In the genomic region with DNA sequence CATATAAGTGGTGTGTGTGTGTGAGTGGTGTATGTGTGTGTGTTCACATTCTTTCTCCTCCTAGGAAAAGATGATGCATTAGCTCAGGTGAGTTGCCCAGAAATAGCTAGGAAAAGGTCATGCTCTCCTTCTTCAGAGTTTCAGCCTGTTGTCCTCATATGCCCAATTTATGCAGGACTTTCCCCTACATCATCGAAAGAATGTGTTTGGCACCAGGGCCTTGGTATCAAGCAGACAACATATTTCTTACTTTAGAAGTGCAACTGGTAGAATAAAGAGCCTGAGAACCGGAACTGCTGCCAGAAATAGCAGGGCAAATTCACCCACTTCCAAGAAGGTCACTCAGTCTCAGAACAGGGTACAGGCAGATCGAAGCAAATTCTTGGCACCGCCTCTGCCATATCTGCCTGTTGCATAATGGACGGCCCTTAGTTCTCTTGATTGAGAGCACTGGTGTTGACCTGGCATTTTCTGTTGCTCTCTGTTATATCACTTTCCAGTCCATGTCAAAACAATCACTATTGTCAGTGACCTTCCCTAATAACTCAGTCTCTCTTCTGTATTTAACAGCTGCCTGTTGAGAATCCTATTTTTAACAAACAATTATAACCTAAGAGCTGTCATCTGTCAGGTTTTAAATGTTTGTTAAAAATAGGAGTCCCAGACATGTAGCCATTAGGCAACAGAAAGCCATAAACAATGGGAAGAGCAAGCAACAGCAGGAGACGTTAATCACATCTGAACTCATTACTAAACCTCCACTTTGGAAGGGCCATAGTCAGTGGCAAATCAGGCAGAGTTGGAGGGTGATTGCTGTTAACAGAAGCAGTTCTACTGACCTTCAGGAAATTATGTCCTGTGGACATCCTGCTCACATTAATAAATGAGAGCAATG, we compare ENCODE assay signal across 28 cellular contexts. TPM values are rescaled to one million over a fixed set of nuclear protein-coding genes. Genes with fewer than 3 reads are reported as not detected.
DNase-seq lines count a peak whose midpoint lies in the region; ATAC-seq and TF ChIP-seq lines count a peak whose summit lies in the region.
"Had no signal": no experiment of that assay in that cellular context is flagged by ENCODE, and none has a peak within 500 bp of the region (broad histone marks: within the 10 kb centered on the region; RNA-seq: fewer than 3 reads in every experiment).

No MANE protein-coding gene starts in this region.

- H3K27me3 ChIP-seq in left lung (no peaks in the 10 kb centered on the region), gastrocnemius medialis (no peaks in the 10 kb centered on the region)
- H3K27me3 ChIP-seq: SJSA1 had no signal

- H3K27me3 Mint-ChIP-seq in natural killer cell (ENCODE audit: low read depth in 2 of 2): peaks cover 0 to 16% of the 10 kb centered on the region in 2 donors

- no peaks in the 10 kb centered on the region for H3K9me3 ChIP-seq in left lung
- H3K9me3 ChIP-seq in gastrocnemius medialis: no peaks in the 10 kb centered on the region
- H3K9me3 ChIP-seq: SJSA1 had no signal

- intact Hi-C loops in left lung (cut with DNase I): no loop called here
- intact Hi-C loops in gastrocnemius medialis (cut with DNase I; ENCODE audit: low total_unique reads): no loop called here
- intact Hi-C loops in natural killer cell (cut with micrococcal nuclease): no loop called here

- no peaks in the 10 kb centered on the region for H3K9me3 Mint-ChIP-seq in natural killer cell
- H3K9me3 Mint-ChIP-seq: activated CD4-positive, alpha-beta T cell treated with anti-CD3 and anti-CD28 coated beads, Interleukin-2, amount 10 ng/mL, durations not matched to agents 24 days and 14 days; activated T-helper 2 cell treated with anti-CD3 and anti-CD28 coated beads, Interferon-gamma antibody, Interleukin-2, Interleukin-4, amounts not matched to agents 10 μg/mL and 5 μg/mL and 100 μg/mL, durations not matched to agents 14 hours and 24 hours and 36 hours; CD8-positive, alpha-beta memory T cell; dendritic cell treated with granulocyte-macrophage colony-stimulating factor and Interleukin-4, amounts not matched to agents 40 ng/mL and 50 ng/mL, for 4 days; immature natural killer cell; nephron progenitor cell; T-helper 1 cell treated with Interleukin-12 subunit alpha and Interleukin-12 subunit beta and Interleukin-4 antibody, amounts not matched to agents 30 μg/mL and 1 μg/mL, for 36 hours had no signal

- H3K4me3 ChIP-seq in left lung (no peak overlapping the region), gastrocnemius medialis (no peak overlapping the region)
- H3K4me3 ChIP-seq: GM23248, SJSA1 had no signal

- in situ Hi-C loops in gastrocnemius medialis (cut with MboI; ENCODE audit: low sequenced_read_pairs in 4 of 4): no loop called here

- H3K4me1 ChIP-seq in left lung (peaks cover 0 to 41% of the 10 kb centered on the region in 2 donors), gastrocnemius medialis (peaks cover 3 to 10% of the 10 kb centered on the region in 2 donors)
- H3K4me1 ChIP-seq: SJSA1 had no signal

- peak; percentile 85 for ATAC-seq in left lung
- ATAC-seq in gastrocnemius medialis: peak; percentile 21 to 50
- no peak for ATAC-seq in natural killer cell
- ATAC-seq in HG03139 (IDR thresholded peaks at IDR 0.05; ENCODE audit: unreplicated experiment): no peak
- ATAC-seq: PC-3 had no signal

- no peak overlapping the region for H3K27ac Mint-ChIP-seq in natural killer cell
- H3K27ac Mint-ChIP-seq: activated CD4-positive, alpha-beta T cell treated with anti-CD3 and anti-CD28 coated beads, Interleukin-2, amount 10 ng/mL, durations not matched to agents 24 days and 14 days; activated T-helper 2 cell treated with anti-CD3 and anti-CD28 coated beads, Interferon-gamma antibody, Interleukin-2, Interleukin-4, amounts not matched to agents 10 μg/mL and 5 μg/mL and 100 μg/mL, durations not matched to agents 14 hours and 24 hours and 36 hours; dendritic cell treated with granulocyte-macrophage colony-stimulating factor and Interleukin-4, amounts not matched to agents 40 ng/mL and 50 ng/mL, for 4 days; immature natural killer cell; nephron progenitor cell; T-helper 1 cell treated with Interleukin-12 subunit alpha and Interleukin-12 subunit beta and Interleukin-4 antibody, amounts not matched to agents 30 μg/mL and 1 μg/mL, for 36 hours had no signal

- H3K4me3 Mint-ChIP-seq in natural killer cell: no peak overlapping the region
- H3K4me3 Mint-ChIP-seq: activated CD4-positive, alpha-beta T cell treated with anti-CD3 and anti-CD28 coated beads, Interleukin-2, amount 10 ng/mL, durations not matched to agents 24 days and 14 days; CD8-positive, alpha-beta memory T cell; dendritic cell treated with granulocyte-macrophage colony-stimulating factor and Interleukin-4, amounts not matched to agents 40 ng/mL and 50 ng/mL, for 4 days; immature natural killer cell; nephron progenitor cell; T-helper 1 cell treated with Interleukin-12 subunit alpha and Interleukin-12 subunit beta and Interleukin-4 antibody, amounts not matched to agents 30 μg/mL and 1 μg/mL, for 36 hours had no signal

- H3K36me3 Mint-ChIP-seq in natural killer cell: no peaks in the 10 kb centered on the region
- H3K36me3 Mint-ChIP-seq: CD8-positive, alpha-beta memory T cell had no signal

- no peak for TF ChIP-seq POLR2A in gastrocnemius medialis (IDR thresholded peaks at IDR 0.05)

- DNase-seq in NCI-H146 treated with DMSO at 0.1 percent for 48 hours (lab: John Stamatoyannopoulos, UW; ENCODE audit: unreplicated experiment) (peak; percentile 66), astrocyte of the hippocampus (ENCODE audit: low read depth, low spot score) (peak; percentile 34), left lung (peak in 1 of 2 donors; percentile 52), gastrocnemius medialis (no peak), natural killer cell (no peak), NCI-H1092 treated with DMSO at 0.1 percent for 48 hours (lab: John Stamatoyannopoulos, UW) (no peak), islet precursor cell (no peak)
- DNase-seq: activated CD4-positive, alpha-beta T cell treated with anti-CD3 and anti-CD28 coated beads, Interleukin-2, amount 10 ng/mL, durations not matched to agents 24 days and 14 days; activated CD8-positive, alpha-beta memory T cell treated with anti-CD3 and anti-CD28 coated beads, Interleukin-2, amount 50 U/mL, for 4 hours; CD8-positive, alpha-beta memory T cell; DMS53; GF-D8; GM23248; immature natural killer cell; KG1; mesendoderm; NCI-H1105 treated with DMSO at 0.1 percent for 48 hours; NCI-H2171; NCI-H524 treated with DMSO at 0.1 percent for 48 hours; nephron progenitor cell; PC-3; posterior cingulate gyrus; stimulated activated CD4-positive, alpha-beta T cell treated with anti-CD3 and anti-CD28 coated beads, Interleukin-4, amount 100 ng/mL, for 4 hours had no signal

- TF ChIP-seq CTCF in left lung (IDR thresholded peaks at IDR 0.05): no peak
- no peak for TF ChIP-seq CTCF in gastrocnemius medialis (IDR thresholded peaks at IDR 0.05 in 4 of 5, conservative IDR thresholded peaks at IDR 0.05 in 1 of 5)
- no peak for TF ChIP-seq CTCF in natural killer cell (IDR thresholded peaks at IDR 0.05)

- H3K4me1 Mint-ChIP-seq in natural killer cell: peaks cover 5 to 19% of the 10 kb centered on the region in 2 donors

- H3K27ac ChIP-seq in left lung: no peak overlapping the region
- peak overlapping the region in 1 of 4 donors; percentile 47 for H3K27ac ChIP-seq in gastrocnemius medialis
- H3K27ac ChIP-seq: GM23248, SJSA1 had no signal

- H3K36me3 ChIP-seq in left lung (no peaks in the 10 kb centered on the region), gastrocnemius medialis (no peaks in the 10 kb centered on the region)
- H3K36me3 ChIP-seq: SJSA1 had no signal

RNA-seq across cellular contexts. Expression of a gene that starts 20.7 kb away (rescaled TPM):
- total RNA-seq in left lung (10 to 100 TPM; 11.7 to 15.4 TPM), gastrocnemius medialis (under 1 TPM in 3 of 4 donors, not detected in 1; 0.13 to 0.66 (median 0.18) TPM), natural killer cell (1 to 10 TPM in 2 of 3 donors, under 1 TPM in 1; 0.12 to 2.9 (median 2.1) TPM)
- total RNA-seq: activated CD4-positive, alpha-beta T cell treated with anti-CD3 and anti-CD28 coated beads, Interleukin-2, amount 10 ng/mL, durations not matched to agents 24 days and 14 days; activated T-helper 2 cell treated with anti-CD3 and anti-CD28 coated beads, Interferon-gamma antibody, Interleukin-2, Interleukin-4, amounts not matched to agents 10 μg/mL and 5 μg/mL and 100 μg/mL, durations not matched to agents 14 hours and 24 hours and 36 hours; GM23248 had no signal

Comparison
In these comparisons a context has a peak if more than half of its experiments do, and no peak if none do; other contexts are left out.
1. DNase-seq: peak in NCI-H146 treated with DMSO at 0.1 percent for 48 hours (single experiment) and astrocyte of the hippocampus (single experiment); none in gastrocnemius medialis (0 of 2), natural killer cell (single experiment), NCI-H1092 treated with DMSO at 0.1 percent for 48 hours (single experiment) and islet precursor cell (single experiment).
2. ATAC-seq: peak in left lung (single experiment) and gastrocnemius medialis (2 of 2); none in natural killer cell (0 of 3) and HG03139 (single experiment).